Comparison of ENCODE assay signal across 15 cellular contexts in genomic region chr1:161933592-161934277, GRCh38.
DNase-seq lines count a peak whose midpoint lies in the region; ATAC-seq and TF ChIP-seq lines count a peak whose summit lies in the region.
"Had no signal": no experiment of that assay in that cellular context is flagged by ENCODE, and none has a peak within 500 bp of the region (broad histone marks: within the 10 kb centered on the region; RNA-seq: fewer than 3 reads in every experiment).

No MANE protein-coding gene starts in this region.

- peak overlapping the region; percentile 35 for H3K4me3 Mint-ChIP-seq in CD4-positive, alpha-beta T cell
- peak overlapping the region; percentile 7 for H3K4me3 Mint-ChIP-seq in activated naive CD8-positive, alpha-beta T cell treated with anti-CD3 and anti-CD28 coated beads, Interleukin-2, amount 50 U/mL, for 24 hours
- H3K4me3 Mint-ChIP-seq: HFFc6, nephron had no signal

- H3K9me3 Mint-ChIP-seq in CD4-positive, alpha-beta T cell = no peaks in the 10 kb centered on the region
- no peaks in the 10 kb centered on the region for H3K9me3 Mint-ChIP-seq in activated naive CD8-positive, alpha-beta T cell treated with anti-CD3 and anti-CD28 coated beads, Interleukin-2, amount 50 U/mL, for 24 hours
- H3K9me3 Mint-ChIP-seq: HFFc6, nephron had no signal

- POLR2A ChIA-PET in CD4-positive, alpha-beta T cell (lab: Charles Lee) = interaction anchor here (0.5 to 2.4 kb wide), 12 partner anchors 13 to 207 kb away, joined by 3 to 15 read pairs (median 3); partner anchors contain the start of genes DUSP12 and OLFML2B

- H3K9me3 ChIP-seq in CD4-positive, alpha-beta T cell (ENCODE audit: control insufficient read depth, low read length) = no peaks in the 10 kb centered on the region
- H3K9me3 ChIP-seq in GM23248 (ENCODE audit: low read depth) = no peaks in the 10 kb centered on the region
- H3K9me3 ChIP-seq: sigmoid colon had no signal

- WGBS in GM23248 (ENCODE audit: low coverage in 1 of 2, low lambda C conversion rate in 2 of 2, missing lambda C conversion rate in 2 of 2), 2 experiments = 89% methylated on average over 5 of the region's 5 CpGs

- CTCF ChIA-PET in CD4-positive, alpha-beta T cell (lab: Charles Lee) = interaction anchor here (0.9 kb wide), 1 partner anchor 13 kb away, joined by 3 read pairs; no protein-coding TSS in a partner anchor

- H3K27ac ChIP-seq in CD4-positive, alpha-beta T cell (ENCODE audit: low read depth, low read length) = no peak overlapping the region
- no peak overlapping the region for H3K27ac ChIP-seq in GM23248
- H3K27ac ChIP-seq: sigmoid colon had no signal

- no peak for DNase-seq in CD4-positive, alpha-beta T cell
- DNase-seq in M059J (ENCODE audit: low read depth) = peak; percentile 73
- no peak for DNase-seq in activated naive CD8-positive, alpha-beta T cell treated with anti-CD3 and anti-CD28 coated beads, Interleukin-2, amount 50 U/mL, for 24 hours
- DNase-seq in DMS53 treated with DMSO at 0.1 percent for 48 hours (lab: John Stamatoyannopoulos, UW; ENCODE audit: unreplicated experiment) = no peak
- no peak for DNase-seq in ureter (ENCODE audit: low spot score)
- DNase-seq in Ammon's horn (ENCODE audit: low spot score) = no peak
- DNase-seq in GM23248 = no peak
- DNase-seq: HFFc6, NCI-H1930, sigmoid colon, substantia nigra, SW 1271 had no signal

- no peak for TF ChIP-seq CTCF in CD4-positive, alpha-beta T cell (IDR thresholded peaks at IDR 0.05)

- H3K36me3 ChIP-seq in GM23248 (ENCODE audit: low read depth) = no peaks in the 10 kb centered on the region
- H3K36me3 ChIP-seq: sigmoid colon had no signal

- no peak overlapping the region for H3K4me2 ChIP-seq in GM23248 (ENCODE audit: unreplicated experiment)

- H4K20me1 ChIP-seq in GM23248 (ENCODE audit: insufficient read depth) = no peaks in the 10 kb centered on the region

- peaks cover 29% of the 10 kb centered on the region for H3K36me3 Mint-ChIP-seq in CD4-positive, alpha-beta T cell (ENCODE audit: low read depth)
- peaks cover 14% of the 10 kb centered on the region for H3K36me3 Mint-ChIP-seq in activated naive CD8-positive, alpha-beta T cell treated with anti-CD3 and anti-CD28 coated beads, Interleukin-2, amount 50 U/mL, for 24 hours (ENCODE audit: low read depth)

- H3F3A ChIP-seq in GM23248 (ENCODE audit: insufficient read depth) = peaks cover 10% of the 10 kb centered on the region

- H2AFZ ChIP-seq in GM23248 = no peak overlapping the region

- H3K4me3 ChIP-seq in GM23248 = no peak overlapping the region
- H3K4me3 ChIP-seq: K562, sigmoid colon had no signal

- peaks cover 19% of the 10 kb centered on the region for H3K4me1 ChIP-seq in GM23248 (ENCODE audit: insufficient read depth)

- H3K27me3 ChIP-seq in CD4-positive, alpha-beta T cell (ENCODE audit: control insufficient read depth, insufficient read depth, low read length) = no peaks in the 10 kb centered on the region
- H3K27me3 ChIP-seq in GM23248 (replicated peaks; ENCODE audit: insufficient read depth) = no peaks in the 10 kb centered on the region
- H3K27me3 ChIP-seq: sigmoid colon had no signal

- TF ChIP-seq POLR2A in GM18505 (IDR thresholded peaks at IDR 0.05; ENCODE audit: borderline replicate concordance, extremely low read depth, insufficient read depth, insufficient read length) = no peak

- H3K9ac ChIP-seq in GM23248 = no peak overlapping the region

- no peaks in the 10 kb centered on the region for H3K9me2 ChIP-seq in GM23248 (ENCODE audit: insufficient read depth)

- H3K79me2 ChIP-seq in GM23248 (ENCODE audit: insufficient read depth) = no peaks in the 10 kb centered on the region

- in situ Hi-C loops in GM23248 (cut with MboI) = no loop called here

- peaks cover 70% of the 10 kb centered on the region for H3K4me1 Mint-ChIP-seq in CD4-positive, alpha-beta T cell (ENCODE audit: low read depth)
- H3K4me1 Mint-ChIP-seq in activated naive CD8-positive, alpha-beta T cell treated with anti-CD3 and anti-CD28 coated beads, Interleukin-2, amount 50 U/mL, for 24 hours = peaks cover 34% of the 10 kb centered on the region

- no peaks in the 10 kb centered on the region for H3K27me3 Mint-ChIP-seq in CD4-positive, alpha-beta T cell
- H3K27me3 Mint-ChIP-seq in activated naive CD8-positive, alpha-beta T cell treated with anti-CD3 and anti-CD28 coated beads, Interleukin-2, amount 50 U/mL, for 24 hours = no peaks in the 10 kb centered on the region

- intact Hi-C loops in CD4-positive, alpha-beta T cell (cut with DNase I, micrococcal nuclease) = no loop called here

- peak overlapping the region; percentile 79 for H3K27ac Mint-ChIP-seq in CD4-positive, alpha-beta T cell
- peak overlapping the region; percentile 35 for H3K27ac Mint-ChIP-seq in activated naive CD8-positive, alpha-beta T cell treated with anti-CD3 and anti-CD28 coated beads, Interleukin-2, amount 50 U/mL, for 24 hours
- H3K27ac Mint-ChIP-seq: HFFc6 had no signal

- ATAC-seq in CD4-positive, alpha-beta T cell (ENCODE audit: poor library complexity) = peak; percentile 28
- peak; percentile 36 for ATAC-seq in GM18505 (IDR thresholded peaks at IDR 0.05; ENCODE audit: unreplicated experiment)
- peak; percentile 28 for ATAC-seq in activated naive CD8-positive, alpha-beta T cell treated with anti-CD3 and anti-CD28 coated beads, Interleukin-2, amount 50 U/mL, for 24 hours
- ATAC-seq: K562 had no signal
